1 cellular context compared by ENCODE assay signal in the genomic region with DNA sequence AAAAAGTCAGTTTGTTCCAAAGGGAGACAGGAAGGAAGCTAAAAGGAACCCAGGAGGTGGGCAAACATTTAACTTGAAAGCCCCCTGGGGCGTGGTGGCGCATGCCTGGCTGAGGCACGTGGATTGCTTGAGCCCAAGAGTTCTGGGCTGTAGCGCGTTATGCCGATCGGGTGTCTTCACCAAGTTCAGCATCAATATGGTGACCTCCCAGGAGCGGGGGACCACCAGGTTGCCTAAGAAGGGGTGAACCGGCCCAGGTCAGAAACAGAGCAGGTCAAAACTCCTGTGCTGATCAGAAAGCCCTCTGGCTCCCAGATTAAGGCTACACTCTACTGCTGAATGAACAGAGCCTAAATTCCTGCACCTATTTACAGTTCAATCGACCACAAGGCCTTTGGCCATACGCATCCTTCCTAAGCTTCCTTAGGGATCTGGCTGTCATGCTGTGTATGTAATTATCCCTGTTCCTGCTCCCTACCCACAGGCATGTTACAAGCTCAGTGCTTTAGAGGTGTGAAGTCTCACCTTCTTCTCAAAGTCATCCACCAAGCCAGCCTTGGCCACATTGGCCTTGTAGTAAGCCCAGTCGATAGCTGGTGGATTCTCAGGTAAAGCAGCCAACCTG.
TF ChIP-seq lines count a peak whose summit lies in the region.

No MANE protein-coding gene starts in this region.

TF ChIP-seq in H1, 55 proteins besides CTCF, POLR2A, EP300 and RAD21:
- no peak for TF ChIP-seq HDAC2 (IDR thresholded peaks at IDR 0.05; ENCODE audit: borderline replicate concordance in 1 of 2, low read depth in 2 of 2, low read length in 2 of 2)
- TF ChIP-seq EGR1 (IDR thresholded peaks at IDR 0.05; ENCODE audit: borderline replicate concordance, low read depth, low read length): no peak
- no peak for TF ChIP-seq KDM1A (IDR thresholded peaks at IDR 0.05; ENCODE audit: borderline replicate concordance, low read length)
- no peak for TF ChIP-seq ASH2L (IDR thresholded peaks at IDR 0.05; ENCODE audit: low read length)
- no peak for TF ChIP-seq SP1 (IDR thresholded peaks at IDR 0.05; ENCODE audit: low read depth, low read length)
- TF ChIP-seq RBBP5 (IDR thresholded peaks at IDR 0.05; ENCODE audit: borderline replicate concordance, low read depth, low read length): no peak
- no peak for TF ChIP-seq YY1 (IDR thresholded peaks at IDR 0.05; ENCODE audit: low read depth, low read length)
- no peak for TF ChIP-seq CTBP2 (IDR thresholded peaks at IDR 0.05; ENCODE audit: borderline replicate concordance, insufficient read depth, insufficient read length, low read length)
- no peak for TF ChIP-seq HDAC6 (IDR thresholded peaks at IDR 0.05; ENCODE audit: low read depth, low read length)
- TF ChIP-seq FOSL1 (IDR thresholded peaks at IDR 0.05; ENCODE audit: insufficient read depth, low read depth, low read length): no peak
- TF ChIP-seq, protein P1, sequence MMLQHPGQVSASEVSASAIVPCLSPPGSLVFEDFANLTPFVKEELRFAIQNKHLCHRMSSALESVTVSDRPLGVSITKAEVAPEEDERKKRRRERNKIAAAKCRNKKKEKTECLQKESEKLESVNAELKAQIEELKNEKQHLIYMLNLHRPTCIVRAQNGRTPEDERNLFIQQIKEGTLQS (IDR thresholded peaks at IDR 0.05; ENCODE audit: insufficient read depth, low read depth, low read length): no peak
- no peak for TF ChIP-seq ATF2 (IDR thresholded peaks at IDR 0.05; ENCODE audit: low read length)
- TF ChIP-seq BCL11A (IDR thresholded peaks at IDR 0.05; ENCODE audit: low read depth in 2 of 2, low read length in 2 of 2): no peak
- TF ChIP-seq GABPA (IDR thresholded peaks at IDR 0.05; ENCODE audit: borderline replicate concordance, insufficient read depth, low read length): no peak
- TF ChIP-seq RNF2 (IDR thresholded peaks at IDR 0.05; ENCODE audit: borderline replicate concordance, low read depth, low read length, missing control alignments, poor library complexity, severe bottlenecking): no peak
- TF ChIP-seq TEAD4 (IDR thresholded peaks at IDR 0.05; ENCODE audit: low read depth, low read length): no peak
- TF ChIP-seq SP2 (IDR thresholded peaks at IDR 0.05; ENCODE audit: low read length): no peak
TF ChIP-seq in H1: peak in this region for 0.
